ENCODE assay signal across 12 cellular contexts in the genomic region with DNA sequence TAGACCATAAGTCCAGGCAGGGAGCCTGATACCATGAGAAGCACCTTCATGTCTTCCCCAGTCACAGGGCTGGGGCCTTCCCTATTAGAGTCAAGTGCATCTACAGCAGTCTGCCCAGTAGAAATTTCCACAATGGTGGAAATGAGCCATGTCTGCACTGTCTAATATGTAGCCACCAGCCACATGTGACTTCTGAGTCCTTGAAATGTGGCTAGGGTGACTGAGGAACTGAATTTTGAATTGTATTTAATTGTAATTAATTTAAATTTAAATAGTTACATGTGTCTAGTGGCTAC.
"Had no signal": no experiment of that assay in that cellular context is flagged by ENCODE, and none has a peak within 500 bp of the region (broad histone marks: within the 10 kb centered on the region; RNA-seq: fewer than 3 reads in every experiment).

No MANE protein-coding gene starts in this region.

- H3K27me3 ChIP-seq: ascending aorta, breast epithelium, vagina had no signal

- H3K27me3 Mint-ChIP-seq: dendritic cell treated with granulocyte-macrophage colony-stimulating factor and Interleukin-4, amounts not matched to agents 40 ng/mL and 50 ng/mL, for 4 days; memory B cell had no signal

- H3K9me3 ChIP-seq: ascending aorta, breast epithelium, tibial artery, vagina had no signal

- DNase-seq: effector memory CD4-positive, alpha-beta T cell; foreskin fibroblast; left ventricle myocardium superior; posterior cingulate gyrus; tibial artery had no signal

- H3K27ac ChIP-seq: ascending aorta, breast epithelium, tibial artery, vagina had no signal

- H3K4me3 Mint-ChIP-seq: dendritic cell treated with granulocyte-macrophage colony-stimulating factor and Interleukin-4, amounts not matched to agents 40 ng/mL and 50 ng/mL, for 4 days; memory B cell; naive thymus-derived CD8-positive, alpha-beta T cell had no signal

- H3K9me3 Mint-ChIP-seq: dendritic cell treated with granulocyte-macrophage colony-stimulating factor and Interleukin-4, amounts not matched to agents 40 ng/mL and 50 ng/mL, for 4 days; memory B cell; naive thymus-derived CD8-positive, alpha-beta T cell; T-helper 1 cell treated with Interleukin-12 subunit alpha and Interleukin-12 subunit beta and Interleukin-4 antibody, amounts not matched to agents 30 μg/mL and 1 μg/mL, for 36 hours had no signal

- H3K36me3 ChIP-seq: ascending aorta, breast epithelium, tibial artery, vagina had no signal

- H3K36me3 Mint-ChIP-seq: memory B cell; naive thymus-derived CD8-positive, alpha-beta T cell had no signal

- H3K27ac Mint-ChIP-seq: dendritic cell treated with granulocyte-macrophage colony-stimulating factor and Interleukin-4, amounts not matched to agents 40 ng/mL and 50 ng/mL, for 4 days; memory B cell had no signal

- H3K4me3 ChIP-seq: ascending aorta, breast epithelium, tibial artery, vagina had no signal

- H3K4me1 ChIP-seq: breast epithelium, vagina had no signal
